In the genomic region with DNA sequence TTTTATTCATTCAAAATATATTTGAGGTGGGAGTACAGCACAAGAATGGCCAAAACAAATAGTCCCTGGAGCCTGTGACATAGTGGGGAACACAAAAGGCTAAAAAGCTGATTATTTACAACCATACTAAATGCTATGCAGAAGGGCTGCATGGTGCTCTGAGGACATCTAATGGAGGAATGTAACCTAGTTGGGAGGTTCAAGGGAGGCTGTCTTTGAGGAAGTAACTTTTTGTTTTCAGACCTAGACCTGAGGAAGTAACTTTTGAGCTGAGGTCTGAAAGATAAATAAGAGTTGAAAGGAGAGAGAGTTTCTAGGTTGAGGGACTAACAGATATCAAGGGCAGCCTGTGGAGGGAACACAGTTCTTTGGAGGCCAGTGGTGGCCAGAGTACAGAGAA, we compare ENCODE assay signal across 8 cellular contexts. TPM values are rescaled to one million over a fixed set of nuclear protein-coding genes. Genes with fewer than 3 reads are reported as not detected.
DNase-seq lines count a peak whose midpoint lies in the region; ATAC-seq and TF ChIP-seq lines count a peak whose summit lies in the region.

No MANE protein-coding gene starts in this region.

- no peaks in the 10 kb centered on the region for H4K20me1 ChIP-seq in SK-N-SH (ENCODE audit: insufficient read depth)

- H3K4me1 ChIP-seq in SK-N-SH (ENCODE audit: control insufficient read depth in 1 of 2, insufficient read depth in 2 of 2, low read depth in 1 of 2, low read length in 1 of 2): peaks cover 4 to 16% of the 10 kb centered on the region in 2 experiments; a peak in 2 of 4 replicates

- H3K4me3 ChIP-seq in HL-60 (replicated peaks; ENCODE audit: insufficient read depth, low read length) (no peak overlapping the region), SK-N-SH (ENCODE audit: low read depth in 2 of 2, low read length in 1 of 2) (no peak overlapping the region)

- TF ChIP-seq EP300 in SK-N-SH (IDR thresholded peaks at IDR 0.05; ENCODE audit: borderline replicate concordance in 1 of 2, low read depth in 1 of 2, low read length in 1 of 2): no peak

- H3K9ac ChIP-seq in SK-N-SH: no peak overlapping the region

- CTCF ChIA-PET in activated naive CD4-positive, alpha-beta T cell treated with anti-CD3 and anti-CD28 coated beads for 36 hours (lab: Charles Lee): interaction anchor here (0.6 to 10.7 kb wide), 21 partner anchors 10 to 261 kb away, joined by 3 to 415 read pairs (median 4); a partner anchor contains a TSS
- CTCF ChIA-PET in SK-N-SH (lab: Yijun Ruan, JAX): interaction anchor here (0.8 to 6.6 kb wide), 18 partner anchors 11 to 448 kb away, joined by 3 to 123 read pairs (median 4); no protein-coding TSS in a partner anchor

- H3K9me3 Mint-ChIP-seq in activated naive CD4-positive, alpha-beta T cell treated with anti-CD3 and anti-CD28 coated beads for 36 hours: no peaks in the 10 kb centered on the region

- peak; percentile 75 for DNase-seq in activated naive CD4-positive, alpha-beta T cell treated with anti-CD3 and anti-CD28 coated beads for 36 hours
- DNase-seq in activated naive CD4-positive, alpha-beta T cell (lab: John Stamatoyannopoulos, UW): no peak
- peak; percentile 53 to 71 for DNase-seq in HL-60 (ENCODE audit: low read depth in 1 of 2, low spot score in 1 of 2)
- DNase-seq in SK-N-SH: no peak
- peak; percentile 47 to 73 for DNase-seq in dermis microvascular lymphatic vessel endothelial cell (ENCODE audit: low read depth in 2 of 2)
- peak; percentile 72 for DNase-seq in midbrain (lab: John Stamatoyannopoulos, UW)
- DNase-seq in D341Med (ENCODE audit: low spot score): no peak

- H3K4me1 Mint-ChIP-seq in activated naive CD4-positive, alpha-beta T cell treated with anti-CD3 and anti-CD28 coated beads for 36 hours (ENCODE audit: low read depth): peaks cover 20% of the 10 kb centered on the region

- no peak overlapping the region for H3K4me2 ChIP-seq in SK-N-SH

- TF ChIP-seq CTCF in HL-60 (IDR thresholded peaks at IDR 0.05; ENCODE audit: insufficient read depth, low read length): peak; percentile 44
- TF ChIP-seq CTCF in SK-N-SH (IDR thresholded peaks at IDR 0.05): peak; percentile 80

- H3K79me2 ChIP-seq in SK-N-SH (ENCODE audit: insufficient read depth): no peaks in the 10 kb centered on the region

- no peaks in the 10 kb centered on the region for H3K9me2 ChIP-seq in SK-N-SH

- peaks cover 8% of the 10 kb centered on the region in 2 experiments for H3K36me3 ChIP-seq in SK-N-SH (replicated peaks in 1 of 2; ENCODE audit: control insufficient read depth in 1 of 2, insufficient read depth in 2 of 2, low read length in 1 of 2)

- intact Hi-C loops in activated naive CD4-positive, alpha-beta T cell treated with anti-CD3 and anti-CD28 coated beads for 36 hours (cut with micrococcal nuclease): loop anchor here (1.0 to 5.0 kb wide), 5 partner anchors 82 to 440 kb away; no protein-coding TSS in a partner anchor

- H3K27me3 ChIP-seq in HL-60 (ENCODE audit: insufficient read depth, poor library complexity, severe bottlenecking) (no peaks in the 10 kb centered on the region), SK-N-SH (ENCODE audit: insufficient read depth) (no peaks in the 10 kb centered on the region)

- peak overlapping the region; percentile 64 for H2AFZ ChIP-seq in SK-N-SH (ENCODE audit: low read depth)

- ATAC-seq in GM21381 (IDR thresholded peaks at IDR 0.05; ENCODE audit: unreplicated experiment): peak; percentile 77

- H3K27ac Mint-ChIP-seq in activated naive CD4-positive, alpha-beta T cell treated with anti-CD3 and anti-CD28 coated beads for 36 hours: no peak overlapping the region

- H3K27ac ChIP-seq in HL-60 (replicated peaks): 0 out of 2 replicates have a peak overlapping the region, but pooled peaks have one; percentile 27
- H3K27ac ChIP-seq in SK-N-SH (ENCODE audit: low read depth in 2 of 2, low read length in 1 of 2): no peak overlapping the region

- no peaks in the 10 kb centered on the region for H3K27me3 Mint-ChIP-seq in activated naive CD4-positive, alpha-beta T cell treated with anti-CD3 and anti-CD28 coated beads for 36 hours (ENCODE audit: low read depth)

- POLR2A ChIA-PET in SK-N-SH (lab: Yijun Ruan, JAX): no interaction called here

- H3K36me3 Mint-ChIP-seq in activated naive CD4-positive, alpha-beta T cell treated with anti-CD3 and anti-CD28 coated beads for 36 hours (ENCODE audit: low read depth): no peaks in the 10 kb centered on the region

- no peak overlapping the region for H3K4me3 Mint-ChIP-seq in activated naive CD4-positive, alpha-beta T cell treated with anti-CD3 and anti-CD28 coated beads for 36 hours

- H3F3A ChIP-seq in SK-N-SH (replicated peaks; ENCODE audit: insufficient read depth): peaks cover 9% of the 10 kb centered on the region

- TF ChIP-seq RAD21 in SK-N-SH (IDR thresholded peaks at IDR 0.05; ENCODE audit: low read length): peak; percentile 84

- no peaks in the 10 kb centered on the region for H3K9me3 ChIP-seq in SK-N-SH

TF ChIP-seq in SK-N-SH, 30 proteins besides CTCF, POLR2A, EP300 and RAD21:
- TF ChIP-seq, protein P1, sequence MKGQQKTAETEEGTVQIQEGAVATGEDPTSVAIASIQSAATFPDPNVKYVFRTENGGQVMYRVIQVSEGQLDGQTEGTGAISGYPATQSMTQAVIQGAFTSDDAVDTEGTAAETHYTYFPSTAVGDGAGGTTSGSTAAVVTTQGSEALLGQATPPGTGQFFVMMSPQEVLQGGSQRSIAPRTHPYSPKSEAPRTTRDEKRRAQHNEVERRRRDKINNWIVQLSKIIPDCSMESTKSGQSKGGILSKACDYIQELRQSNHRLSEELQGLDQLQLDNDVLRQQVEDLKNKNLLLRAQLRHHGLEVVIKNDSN (IDR thresholded peaks at IDR 0.05; ENCODE audit: borderline replicate concordance, low read depth): no peak
- TF ChIP-seq FOXJ3 (CRISPR knock-in tag; IDR thresholded peaks at IDR 0.05): no peak
- no peak for TF ChIP-seq RXRA (IDR thresholded peaks at IDR 0.05; ENCODE audit: borderline replicate concordance, low read depth)
- no peak for TF ChIP-seq FOSL2 (IDR thresholded peaks at IDR 0.05; ENCODE audit: borderline replicate concordance, low read depth)
- TF ChIP-seq YY1 (IDR thresholded peaks at IDR 0.05; ENCODE audit: low read depth): no peak
- peak; percentile 77 for TF ChIP-seq SMC3 (IDR thresholded peaks at IDR 0.05; ENCODE audit: low read depth, low read length)
- TF ChIP-seq NFIC (IDR thresholded peaks at IDR 0.05; ENCODE audit: borderline replicate concordance): no peak

RNA-seq across cellular contexts. Expression of a gene that starts 34.8 kb away (rescaled TPM):
- 10 to 100 TPM; 24.0 to 27.5 TPM for total RNA-seq in activated naive CD4-positive, alpha-beta T cell treated with anti-CD3 and anti-CD28 coated beads for 36 hours
- polyA plus RNA-seq in SK-N-SH (2012; rRNA removed): 2.4 and 3.1 TPM in 2 replicates
- polyA plus RNA-seq in SK-N-SH (2012; cell fraction: cytosol; rRNA removed): 3.1 and 3.7 TPM in 2 replicates
- 3.7 and 12.4 TPM in 2 replicates for polyA plus RNA-seq in SK-N-SH (2012; cell fraction: nucleus; rRNA removed)
- total RNA-seq in dermis microvascular lymphatic vessel endothelial cell: 5.3 and 7.0 TPM in 2 replicates

Comparison
In these comparisons a context has a peak if more than half of its experiments do, and no peak if none do; other contexts are left out.
1. DNase-seq: peak in activated naive CD4-positive, alpha-beta T cell treated with anti-CD3 and anti-CD28 coated beads for 36 hours (single experiment), HL-60 (2 of 2), dermis microvascular lymphatic vessel endothelial cell (2 of 2) and midbrain (single experiment); none in activated naive CD4-positive, alpha-beta T cell (0 of 4), SK-N-SH (single experiment) and D341Med (single experiment).